In genomic region chr2:68740184-68740914, GRCh38 we compare ENCODE assay signal across 13 cellular contexts. TPM values are rescaled to one million over a fixed set of nuclear protein-coding genes. Genes with fewer than 3 reads are reported as not detected.
DNase-seq lines count a peak whose midpoint lies in the region; ATAC-seq and TF ChIP-seq lines count a peak whose summit lies in the region.
"Had no signal": no experiment of that assay in that cellular context is flagged by ENCODE, and none has a peak within 500 bp of the region (broad histone marks: within the 10 kb centered on the region; RNA-seq: fewer than 3 reads in every experiment).

No MANE protein-coding gene starts in this region.

- H3K9ac ChIP-seq in OCI-LY3 (ENCODE audit: low read length) (peak overlapping the region; percentile 96), H9 (ENCODE audit: extremely low read depth, insufficient read length, low read length) (no peak overlapping the region)
- H3K9ac ChIP-seq: parathyroid adenoma had no signal

- peaks cover 58 to 73% of the 10 kb centered on the region in 2 donors for H3K4me1 Mint-ChIP-seq in natural killer cell treated with Interleukin-12 subunit alpha and Interleukin-12 subunit beta and Interleukin-15 and Interleukin-18, amount 100 ng/mL, for 72 hours (ENCODE audit: low read depth in 2 of 2)
- peaks cover 21% of the 10 kb centered on the region for H3K4me1 Mint-ChIP-seq in GM23338
- H3K4me1 Mint-ChIP-seq in H9 = peaks cover 13 to 33% of the 10 kb centered on the region in 2 experiments

- H3K27me3 ChIP-seq in OCI-LY3 (ENCODE audit: low read depth, low read length) (no peaks in the 10 kb centered on the region), GM23338 (ENCODE audit: insufficient read depth) (no peaks in the 10 kb centered on the region), H9 (ENCODE audit: insufficient read depth, low read length) (no peaks in the 10 kb centered on the region)

- H3K79me2 ChIP-seq in OCI-LY3 (ENCODE audit: low read length) = peaks cover 100% of the 10 kb centered on the region
- no peaks in the 10 kb centered on the region for H3K79me2 ChIP-seq in GM23338 (replicated peaks; ENCODE audit: insufficient read depth)
- no peaks in the 10 kb centered on the region for H3K79me2 ChIP-seq in H9 (ENCODE audit: insufficient read depth, low read length)
- H3K79me2 ChIP-seq: parathyroid adenoma had no signal

- peaks cover 56% of the 10 kb centered on the region for H3K36me3 ChIP-seq in OCI-LY3 (replicated peaks; ENCODE audit: low read depth, low read length)
- no peaks in the 10 kb centered on the region for H3K36me3 ChIP-seq in GM23338 (ENCODE audit: insufficient read depth)

- no peak overlapping the region for H2AK5ac ChIP-seq in H9 (ENCODE audit: insufficient read length, low read length)

- no peak overlapping the region for H3K4ac ChIP-seq in H9 (ENCODE audit: low read depth, low read length)

- H3K4me2 ChIP-seq in OCI-LY3 (ENCODE audit: low read length) (peak overlapping the region; percentile 94), GM23338 (no peak overlapping the region), H9 (ENCODE audit: insufficient read depth, insufficient read length, low read length) (no peak overlapping the region)

- H3K4me1 ChIP-seq in OCI-LY3 (ENCODE audit: low read length) = peaks cover 90% of the 10 kb centered on the region
- H3K4me1 ChIP-seq in GM23338 (ENCODE audit: insufficient read depth) = peaks cover 18% of the 10 kb centered on the region
- H3K4me1 ChIP-seq in H9 (ENCODE audit: insufficient read depth, low read length) = peaks cover 3% of the 10 kb centered on the region; the same call in 1 of the 2 replicates
- H3K4me1 ChIP-seq: parathyroid adenoma had no signal

- H3K27ac ChIP-seq in OCI-LY3 (ENCODE audit: low read length) (peak overlapping the region; percentile 98), GM23338 (ENCODE audit: low read depth) (no peak overlapping the region), H9 (ENCODE audit: insufficient read length, low read depth, low read length) (no peak overlapping the region)
- H3K27ac ChIP-seq: parathyroid adenoma had no signal

- peaks cover 8% of the 10 kb centered on the region for H3K9me2 ChIP-seq in GM23338 (ENCODE audit: insufficient read depth)

- peaks cover 0 to 6% of the 10 kb centered on the region in 2 donors for H3K27me3 Mint-ChIP-seq in natural killer cell treated with Interleukin-12 subunit alpha and Interleukin-12 subunit beta and Interleukin-15 and Interleukin-18, amount 100 ng/mL, for 72 hours
- H3K27me3 Mint-ChIP-seq in GM23338 (ENCODE audit: insufficient read depth, low read depth, poor library complexity) = peaks cover 2% of the 10 kb centered on the region
- no peaks in the 10 kb centered on the region; the same call in 1 of the 2 replicates for H3K27me3 Mint-ChIP-seq in H9 (ENCODE audit: low read depth)

- no peak overlapping the region for H2BK15ac ChIP-seq in H9 (ENCODE audit: low read depth, low read length)

- no peak overlapping the region for H4K8ac ChIP-seq in H9 (replicated peaks; ENCODE audit: insufficient read length, low read depth, low read length)

- no peak overlapping the region for H3K18ac ChIP-seq in H9 (ENCODE audit: insufficient read length, low read depth, low read length)

- no peak overlapping the region for H2BK5ac ChIP-seq in H9 (ENCODE audit: insufficient read length, low read length)

- no peak overlapping the region for H2BK20ac ChIP-seq in H9 (ENCODE audit: low read depth, low read length, poor library complexity, severe bottlenecking)

- H4K5ac ChIP-seq in H9 (ENCODE audit: insufficient read length, low read depth, low read length) = no peak overlapping the region

- no CpG with 5 or more reads among the region's 3 CpGs for WGBS in H9 (ENCODE audit: extremely low coverage, insufficient read length, low lambda C conversion rate)

- H3K9me3 ChIP-seq in OCI-LY3 (ENCODE audit: insufficient read depth, low read length) (no peaks in the 10 kb centered on the region), H9 (ENCODE audit: control insufficient read depth, low read depth, low read length) (no peaks in the 10 kb centered on the region)

- H3K14ac ChIP-seq in H9 (ENCODE audit: insufficient read depth, low read length) = no peak overlapping the region

- H2AFZ ChIP-seq in OCI-LY3 (ENCODE audit: low read depth, low read length) = no peak overlapping the region
- H2AFZ ChIP-seq in GM23338 = no peak overlapping the region
- no peak overlapping the region for H2AFZ ChIP-seq in H9 (ENCODE audit: low read length)
- H2AFZ ChIP-seq: parathyroid adenoma had no signal

- no peak overlapping the region for H2BK120ac ChIP-seq in H9 (ENCODE audit: low read depth, low read length, poor library complexity, severe bottlenecking)

- H3K23me2 ChIP-seq in H9 (ENCODE audit: insufficient read length, low read depth, low read length, poor library complexity, severe bottlenecking) = no peaks in the 10 kb centered on the region

- H3K9me3 Mint-ChIP-seq in natural killer cell treated with Interleukin-12 subunit alpha and Interleukin-12 subunit beta and Interleukin-15 and Interleukin-18, amount 100 ng/mL, for 72 hours = no peaks in the 10 kb centered on the region
- no peaks in the 10 kb centered on the region for H3K9me3 Mint-ChIP-seq in GM23338
- H3K9me3 Mint-ChIP-seq in H9 = no peaks in the 10 kb centered on the region; a peak in 1 of 5 replicates

- peak overlapping the region in 1 of 2 donors; percentile 82 for H3K27ac Mint-ChIP-seq in natural killer cell treated with Interleukin-12 subunit alpha and Interleukin-12 subunit beta and Interleukin-15 and Interleukin-18, amount 100 ng/mL, for 72 hours
- H3K27ac Mint-ChIP-seq in GM23338 (no peak overlapping the region), H9 (no peak overlapping the region)

- DNase-seq in Daoy (ENCODE audit: low read depth) = peak; percentile 13
- DNase-seq in choroid plexus epithelial cell (ENCODE audit: low read depth) = peak; percentile 74
- no peak for DNase-seq in natural killer cell treated with Interleukin-12 subunit alpha and Interleukin-12 subunit beta and Interleukin-15 and Interleukin-18, amount 100 ng/mL, for 72 hours (ENCODE audit: low spot score)
- no peak for DNase-seq in GM23338 (ENCODE audit: low spot score)
- DNase-seq in H9 = no peak
- DNase-seq: dermis blood vessel endothelial cell, DMS53, NCI-H2029, SHP77 had no signal

- H4K20me1 ChIP-seq in OCI-LY3 (ENCODE audit: insufficient read depth, low read length) = peaks cover 37% of the 10 kb centered on the region
- no peaks in the 10 kb centered on the region for H4K20me1 ChIP-seq in GM23338 (replicated peaks; ENCODE audit: insufficient read depth)
- H4K20me1 ChIP-seq in H9 (ENCODE audit: control insufficient read depth, insufficient read depth, insufficient read length) = no peaks in the 10 kb centered on the region

- H4K91ac ChIP-seq in H9 (ENCODE audit: insufficient read length, low read depth, low read length) = no peak overlapping the region

- peaks cover 17% of the 10 kb centered on the region for H3K36me3 Mint-ChIP-seq in natural killer cell treated with Interleukin-12 subunit alpha and Interleukin-12 subunit beta and Interleukin-15 and Interleukin-18, amount 100 ng/mL, for 72 hours
- H3K36me3 Mint-ChIP-seq in GM23338 (ENCODE audit: low read depth) = peaks cover 3% of the 10 kb centered on the region; the same call in 1 of the 3 replicates
- H3K36me3 Mint-ChIP-seq in H9 (ENCODE audit: insufficient read depth in 1 of 3, low read depth in 3 of 3) = peaks cover 0 to 4% (median 2%) of the 10 kb centered on the region in 3 experiments; a peak in 5 of 7 replicates

- H3F3A ChIP-seq in GM23338 (replicated peaks; ENCODE audit: low read depth) = no peaks in the 10 kb centered on the region

- H3K4me3 ChIP-seq in OCI-LY3 (ENCODE audit: low read length) = peak overlapping the region; percentile 88
- no peak overlapping the region for H3K4me3 ChIP-seq in choroid plexus epithelial cell (ENCODE audit: low read depth, low read length)
- H3K4me3 ChIP-seq in GM23338 = no peak overlapping the region

- peak overlapping the region; percentile 87 for H3K4me3 Mint-ChIP-seq in natural killer cell treated with Interleukin-12 subunit alpha and Interleukin-12 subunit beta and Interleukin-15 and Interleukin-18, amount 100 ng/mL, for 72 hours
- H3K4me3 Mint-ChIP-seq in GM23338 (no peak overlapping the region), H9 (no peak overlapping the region)

- H2BK12ac ChIP-seq in H9 (ENCODE audit: insufficient read length, low read depth, low read length) = no peak overlapping the region

- TF ChIP-seq CTCF in OCI-LY3 (IDR thresholded peaks at IDR 0.05; ENCODE audit: low read depth, low read length) (no peak), choroid plexus epithelial cell (conservative IDR thresholded peaks at IDR 0.05; ENCODE audit: low read depth, low read length) (no peak), GM23338 (conservative IDR thresholded peaks at IDR 0.05; ENCODE audit: low read depth in 2 of 2) (no peak), H9 (conservative IDR thresholded peaks at IDR 0.05) (no peak)

- ATAC-seq in natural killer cell treated with Interleukin-12 subunit alpha and Interleukin-12 subunit beta and Interleukin-15 and Interleukin-18, amount 100 ng/mL, for 72 hours = peak in 1 of 2 donors; percentile 66
- ATAC-seq in GM23338 (no peak), GM21526 (IDR thresholded peaks at IDR 0.05; ENCODE audit: low FRiP score, unreplicated experiment) (no peak), HG03135 (IDR thresholded peaks at IDR 0.05; ENCODE audit: unreplicated experiment) (no peak)

- H3K23ac ChIP-seq in H9 (ENCODE audit: insufficient read length, low read depth, low read length) = no peak overlapping the region

- no peak overlapping the region for H3T11ph ChIP-seq in H9 (ENCODE audit: low read length)

- H3K56ac ChIP-seq in H9 (ENCODE audit: insufficient read length, low read depth, low read length) = no peak overlapping the region

- H3K79me1 ChIP-seq in H9 (ENCODE audit: insufficient read depth, low read depth, low read length, poor library complexity, severe bottlenecking) = no peaks in the 10 kb centered on the region

TF ChIP-seq in GM23338, 12 proteins besides CTCF, POLR2A, EP300 and RAD21:
- no peak for TF ChIP-seq EZH2phosphoT487 (IDR thresholded peaks at IDR 0.05; ENCODE audit: unreplicated experiment)
- TF ChIP-seq NANOG (IDR thresholded peaks at IDR 0.05; ENCODE audit: borderline replicate concordance) = no peak
- TF ChIP-seq STAT1 (IDR thresholded peaks at IDR 0.05; ENCODE audit: unreplicated experiment) = no peak
- no peak for TF ChIP-seq JUNB (IDR thresholded peaks at IDR 0.05; ENCODE audit: unreplicated experiment)
- TF ChIP-seq CREB1 (CRISPR knock-in tag; IDR thresholded peaks at IDR 0.05; ENCODE audit: low read depth) = no peak

RNA-seq across cellular contexts. Expression of gene ARHGAP25, which starts 5.7 kb away (rescaled TPM):
- 0.51 and 1.7 TPM in 2 replicates for total RNA-seq in Daoy (2014; rRNA removed; shearing (Covaris generic))
- total RNA-seq in natural killer cell treated with Interleukin-12 subunit alpha and Interleukin-12 subunit beta and Interleukin-15 and Interleukin-18, amount 100 ng/mL, for 72 hours = 100 to 1,000 TPM; 121 to 170 TPM
- total RNA-seq in GM23338 (2014; rRNA removed; shearing (Covaris generic)) = 1.9 and 2.5 TPM in 2 replicates
- polyA plus RNA-seq in GM23338 (2016; fragmentation: Nextera tagmentation; extraction: Ambion mirVana) = 1.9 and 2.0 TPM in 2 replicates
- total RNA-seq in H9 (2021) = 1.3 TPM in 2 replicates

Comparison
In these comparisons a context has a peak if more than half of its experiments do, and no peak if none do; other contexts are left out.
1. DNase-seq: peak in Daoy (single experiment) and choroid plexus epithelial cell (single experiment); none in natural killer cell treated with Interleukin-12 subunit alpha and Interleukin-12 subunit beta and Interleukin-15 and Interleukin-18, amount 100 ng/mL, for 72 hours (single experiment), GM23338 (single experiment) and H9 (single experiment).
2. RNA of gene ARHGAP25, which starts 5.7 kb away (total RNA-seq): 121 to 170 TPM in natural killer cell treated with Interleukin-12 subunit alpha and Interleukin-12 subunit beta and Interleukin-15 and Interleukin-18, amount 100 ng/mL, for 72 hours; 1.9 to 2.5 TPM in GM23338, 0.51 to 1.7 TPM in Daoy and 1.3 TPM in H9; every median in the first group is over 10 times any median in the second.